29 cellular contexts compared by ENCODE assay signal in the genomic region with DNA sequence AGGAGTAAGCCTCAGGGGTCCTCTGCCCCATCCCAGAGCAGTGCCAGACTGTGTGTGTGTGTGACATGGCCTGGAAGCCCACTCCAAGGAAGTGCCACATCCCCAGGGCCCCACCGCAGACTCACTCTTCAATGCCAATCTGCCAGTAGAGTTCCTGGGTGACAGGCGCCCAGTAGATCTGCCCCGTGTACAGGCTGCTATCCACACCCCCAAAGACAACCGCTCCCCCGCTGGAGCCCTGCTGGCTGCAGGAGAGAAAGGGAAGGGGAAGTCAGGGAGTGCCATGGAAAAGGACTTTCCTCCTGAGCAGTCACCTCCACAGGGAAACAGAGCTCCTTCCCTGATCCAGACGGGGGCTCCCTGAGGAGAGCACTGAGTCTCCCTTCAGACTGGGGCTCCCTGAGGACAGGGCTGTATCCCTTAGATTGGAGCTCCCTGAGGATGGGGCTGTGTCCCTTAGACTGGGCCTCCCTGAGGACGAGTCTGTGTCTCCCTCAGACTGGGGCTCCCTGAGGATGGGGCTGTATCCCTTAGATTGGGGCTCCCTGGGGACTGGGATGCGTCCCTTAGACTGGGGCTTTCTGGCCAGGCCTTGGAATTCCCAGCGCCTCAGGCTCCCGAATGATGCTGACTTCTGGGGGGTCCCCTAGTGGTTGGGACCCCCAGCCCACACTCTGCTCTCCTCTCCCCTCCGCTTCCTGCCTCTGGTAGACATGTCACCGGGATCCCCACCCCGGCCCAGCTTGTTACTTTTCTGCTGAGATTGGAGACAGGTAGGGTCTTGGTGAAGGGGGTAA. TPM values are rescaled to one million over a fixed set of nuclear protein-coding genes. Genes with fewer than 3 reads are reported as not detected.
DNase-seq lines count a peak whose midpoint lies in the region; ATAC-seq, FAIRE-seq and TF ChIP-seq lines count a peak whose summit lies in the region.
"Had no signal": no experiment of that assay in that cellular context is flagged by ENCODE, and none has a peak within 500 bp of the region (broad histone marks: within the 10 kb centered on the region; RNA-seq: fewer than 3 reads in every experiment).

No MANE protein-coding gene starts in this region.

- no peak for TF ChIP-seq RAD21 in A549 (conservative IDR thresholded peaks at IDR 0.05 in 1 of 2, IDR thresholded peaks at IDR 0.05 in 1 of 2)

- no peak overlapping the region for H3K4me3 Mint-ChIP-seq in naive thymus-derived CD8-positive, alpha-beta T cell
- H3K4me3 Mint-ChIP-seq: CD4-positive, CD25-positive, alpha-beta regulatory T cell; H9 had no signal

- intact Hi-C loops in colonic mucosa (cut with DNase I) (no loop called here), lower lobe of right lung (cut with DNase I) (no loop called here)

- H2BK15ac ChIP-seq in neuronal stem cell (ENCODE audit: low read length), result peak overlapping the region; percentile 26

- no peaks in the 10 kb centered on the region for H3K9me3 ChIP-seq in A549
- H3K9me3 ChIP-seq in colonic mucosa, result no peaks in the 10 kb centered on the region
- H3K9me3 ChIP-seq in lower lobe of right lung, result no peaks in the 10 kb centered on the region
- H3K9me3 ChIP-seq in neuronal stem cell (replicated peaks in 1 of 2; ENCODE audit: control insufficient read depth in 2 of 2, insufficient read depth in 1 of 2, low read depth in 1 of 2, low read length in 2 of 2), result no peaks in the 10 kb centered on the region
- H3K9me3 ChIP-seq: BLaER1, MG63, SK-N-SH had no signal

- H3K4ac ChIP-seq in neuronal stem cell (ENCODE audit: low read length), result no peak overlapping the region

- no peak overlapping the region for H2AFZ ChIP-seq in neuronal stem cell (ENCODE audit: low read length)
- H2AFZ ChIP-seq: GM23248 had no signal

- H3K27me3 ChIP-seq in colonic mucosa (no peaks in the 10 kb centered on the region), lower lobe of right lung (ENCODE audit: low read depth) (no peaks in the 10 kb centered on the region), neuronal stem cell (ENCODE audit: control insufficient read depth in 3 of 3, insufficient read depth in 3 of 3, low read depth in 1 of 3, low read length in 3 of 3) (peaks cover 0 to 27% (median 0%) of the 10 kb centered on the region in 3 experiments)
- H3K27me3 ChIP-seq: BLaER1, MG63 had no signal

- H3K36me3 ChIP-seq in colonic mucosa, result no peaks in the 10 kb centered on the region
- H3K36me3 ChIP-seq in lower lobe of right lung, result no peaks in the 10 kb centered on the region
- no peaks in the 10 kb centered on the region for H3K36me3 ChIP-seq in neuronal stem cell (replicated peaks in 1 of 2; ENCODE audit: control insufficient read depth in 2 of 2, insufficient read depth in 2 of 2, low read length in 2 of 2)
- H3K36me3 ChIP-seq: BLaER1, MG63 had no signal

- peak overlapping the region; percentile 49 for H3K18ac ChIP-seq in neuronal stem cell (ENCODE audit: low read length)

- TF ChIP-seq POLR2A in A549 (IDR thresholded peaks at IDR 0.05; ENCODE audit: low read length), result no peak

- H3K4me3 ChIP-seq in A549 (no peak overlapping the region), colonic mucosa (no peak overlapping the region), lower lobe of right lung (no peak overlapping the region), neuronal stem cell (ENCODE audit: low read length in 2 of 2) (no peak overlapping the region)
- H3K4me3 ChIP-seq: BLaER1, GM23248, MG63 had no signal

- H3K4me1 Mint-ChIP-seq in naive thymus-derived CD8-positive, alpha-beta T cell, result peaks cover 0 to 7% (median 3%) of the 10 kb centered on the region in 4 donors

- H3K27ac Mint-ChIP-seq in naive thymus-derived CD8-positive, alpha-beta T cell, result no peak overlapping the region
- H3K27ac Mint-ChIP-seq: CD4-positive, CD25-positive, alpha-beta regulatory T cell; H9 had no signal

- 86% methylated on average over 11 of the region's 13 CpGs for WGBS in A549 (ENCODE audit: missing lambda C conversion rate)
- WGBS in neuronal stem cell (ENCODE audit: extremely low coverage in 2 of 2, insufficient read length in 2 of 2, insufficient replicate concordance in 1 of 2), 2 donors, result no CpG with 5 or more reads among the region's 13 CpGs

- no peak overlapping the region for H2BK5ac ChIP-seq in neuronal stem cell (ENCODE audit: low read length)

- no peak overlapping the region for H3K23ac ChIP-seq in neuronal stem cell (ENCODE audit: low read depth, low read length, poor library complexity)

- peaks cover 30% of the 10 kb centered on the region for H3K4me1 ChIP-seq in A549
- peaks cover 4% of the 10 kb centered on the region for H3K4me1 ChIP-seq in colonic mucosa
- peaks cover 6% of the 10 kb centered on the region for H3K4me1 ChIP-seq in lower lobe of right lung
- H3K4me1 ChIP-seq in neuronal stem cell (ENCODE audit: control insufficient read depth in 2 of 2, insufficient read depth in 1 of 2, low read depth in 1 of 2, low read length in 2 of 2), result peaks cover 5 to 13% of the 10 kb centered on the region in 2 donors

- no peak overlapping the region for H2BK12ac ChIP-seq in neuronal stem cell (ENCODE audit: low read length)

- TF ChIP-seq EP300 in A549 (IDR thresholded peaks at IDR 0.05), result no peak

- peak overlapping the region; percentile 3 to 68 for H3K9ac ChIP-seq in colonic mucosa (ENCODE audit: low read depth in 2 of 2, low read length in 2 of 2)
- H3K9ac ChIP-seq in neuronal stem cell (ENCODE audit: low read depth, low read length, poor library complexity), result peak overlapping the region; percentile 1
- H3K9ac ChIP-seq: BLaER1, GM23248, SK-N-SH had no signal

- no peak overlapping the region for H4K91ac ChIP-seq in neuronal stem cell (ENCODE audit: low read depth, low read length, poor library complexity)

- no peak overlapping the region for H4K8ac ChIP-seq in neuronal stem cell (ENCODE audit: low read depth, low read length)

- peak overlapping the region; percentile 64 for H2AK5ac ChIP-seq in neuronal stem cell (ENCODE audit: low read depth, low read length)

- CTCF ChIA-PET in A549 (lab: Yijun Ruan, JAX), result interaction anchor here (0.7 to 1.6 kb wide), 5 partner anchors 16 to 57 kb away, joined by 3 to 11 read pairs (median 4); no protein-coding TSS in a partner anchor

- H3K27me3 Mint-ChIP-seq in naive thymus-derived CD8-positive, alpha-beta T cell, result no peaks in the 10 kb centered on the region
- H3K27me3 Mint-ChIP-seq: CD4-positive, CD25-positive, alpha-beta regulatory T cell had no signal

- H2BK120ac ChIP-seq in neuronal stem cell (ENCODE audit: low read depth, low read length), result no peak overlapping the region

- POLR2A ChIA-PET in A549 (lab: Yijun Ruan, JAX), result no interaction called here
- POLR2A ChIA-PET in naive thymus-derived CD8-positive, alpha-beta T cell (lab: Charles Lee), result no interaction called here

- no peaks in the 10 kb centered on the region for H3K79me1 ChIP-seq in neuronal stem cell (ENCODE audit: low read depth, low read length)

- H3K27ac ChIP-seq in A549, result peak overlapping the region; percentile 27 to 37; a peak in 3 of 6 replicates
- peak overlapping the region; percentile 86 for H3K27ac ChIP-seq in colonic mucosa
- H3K27ac ChIP-seq in lower lobe of right lung, result no peak overlapping the region
- no peak overlapping the region for H3K27ac ChIP-seq in neuronal stem cell (replicated peaks; ENCODE audit: low read length)
- H3K27ac ChIP-seq: BLaER1, GM23248, RWPE1 had no signal

- no peaks in the 10 kb centered on the region for H3K36me3 Mint-ChIP-seq in naive thymus-derived CD8-positive, alpha-beta T cell
- H3K36me3 Mint-ChIP-seq: CD4-positive, CD25-positive, alpha-beta regulatory T cell had no signal

- peak overlapping the region; percentile 22 for H3K14ac ChIP-seq in neuronal stem cell (ENCODE audit: low read length)

- no peak for DNase-seq in A549 (ENCODE audit: low read depth in 1 of 2, low spot score in 1 of 2)
- DNase-seq in colonic mucosa, result no peak
- DNase-seq in lower lobe of right lung, result peak; percentile 36
- no peak for DNase-seq in neuronal stem cell (ENCODE audit: low spot score)
- no peak for DNase-seq in inferior parietal cortex (ENCODE audit: extremely low spot score)
- DNase-seq in GM10266 (ENCODE audit: extremely low spot score), result no peak
- no peak for DNase-seq in naive thymus-derived CD8-positive, alpha-beta T cell
- DNase-seq: CD4-positive, CD25-positive, alpha-beta regulatory T cell; DMS53; GM23248; H9; IMR-90; KG1; MG63; NCI-H1417; NCI-H1694; NCI-H2029 treated with DMSO at 0.1 percent for 48 hours; NCI-H2227 treated with DMSO at 0.1 percent for 48 hours; NCI-H526 treated with DMSO at 0.1 percent for 48 hours; SIG-M5; SK-N-SH had no signal

- FAIRE-seq in A549 (lab: Jason Lieb, UNC), result no peak

- H3K9me3 Mint-ChIP-seq in naive thymus-derived CD8-positive, alpha-beta T cell, result no peaks in the 10 kb centered on the region
- H3K9me3 Mint-ChIP-seq: CD4-positive, CD25-positive, alpha-beta regulatory T cell; H9 had no signal

- H3K4me2 ChIP-seq in A549 (no peak overlapping the region), neuronal stem cell (ENCODE audit: insufficient read depth, low read length, poor library complexity, severe bottlenecking) (no peak overlapping the region)
- H3K4me2 ChIP-seq: BLaER1, SK-N-SH had no signal

- TF ChIP-seq CTCF in A549 (IDR thresholded peaks at IDR 0.05), result no peak
- no peak for TF ChIP-seq CTCF in colonic mucosa (IDR thresholded peaks at IDR 0.05)
- TF ChIP-seq CTCF in lower lobe of right lung (IDR thresholded peaks at IDR 0.05), result no peak
- no peak for TF ChIP-seq CTCF in GM10266 (IDR thresholded peaks at IDR 0.05; ENCODE audit: control insufficient read depth, insufficient read depth, low read depth, missing control alignments)

- ATAC-seq in A549, result no peak
- ATAC-seq in lower lobe of right lung, result no peak
- no peak for ATAC-seq in GM18520 (IDR thresholded peaks at IDR 0.05; ENCODE audit: unreplicated experiment)
- ATAC-seq in naive thymus-derived CD8-positive, alpha-beta T cell, result no peak

RNA-seq across cellular contexts. Expression of gene TFEB, which starts 5.2 kb away (rescaled TPM):
- 2.9 and 3.1 TPM in 2 replicates for polyA plus RNA-seq in A549 (2011; rRNA removed)
- polyA plus RNA-seq in A549 (2012; cell fraction: cytosol; rRNA removed), result 2.8 and 5.0 TPM in 2 replicates
- 5.0 and 7.6 TPM in 2 replicates for polyA plus RNA-seq in A549 (2012; cell fraction: nucleus; rRNA removed)
- 4.3 to 6.1 TPM (median 4.5 TPM) in 3 replicates for polyA plus RNA-seq in A549 (2017; fragmentation: RNase III; extraction: RNeasy Plus Mini Kit Qiagen cat#74134 plus additional on column Dnase treatment)
- 5.3 and 9.9 TPM in 2 replicates for polyA minus RNA-seq in A549 (2011; rRNA and poly(A)+ RNA removed)
- total RNA-seq in colonic mucosa, result 10 to 100 TPM; 16.9 to 21.7 TPM
- total RNA-seq in lower lobe of right lung, result 36.5 TPM
- polyA plus RNA-seq in neuronal stem cell (2013, experiment 1 of 2), result 1.1 TPM
- polyA plus RNA-seq in neuronal stem cell (2013, experiment 2 of 2), result 1.1 TPM
- total RNA-seq in naive thymus-derived CD8-positive, alpha-beta T cell, result 10 to 100 TPM in 1 of 2 experiments, 1 to 10 TPM in 1; 9.2 to 10.8 TPM
- 1 to 10 TPM; 2.6 to 9.4 (median 6.1) TPM for polyA plus RNA-seq in naive thymus-derived CD8-positive, alpha-beta T cell

RNA-seq across cellular contexts. Expression of gene PGC, which starts 6.6 kb away (rescaled TPM):
- polyA plus RNA-seq in A549 (2011; rRNA removed) (not detected in 2 replicates), A549 (2017; fragmentation: RNase III; extraction: RNeasy Plus Mini Kit Qiagen cat#74134 plus additional on column Dnase treatment) (not detected in 3 replicates)
- polyA plus RNA-seq in A549 (2012; cell fraction: cytosol; rRNA removed), result 0.04 TPM in 1 of 2 replicates, not detected in the other
- not detected in 2 replicates for polyA plus RNA-seq in A549 (2012; cell fraction: nucleus; rRNA removed)
- polyA minus RNA-seq in A549 (2011; rRNA and poly(A)+ RNA removed), result 0.21 TPM in 1 of 2 replicates, not detected in the other
- total RNA-seq in colonic mucosa (1 to 10 TPM in 1 of 2 donors, not detected in 1; 1.7 TPM), lower lobe of right lung (947 TPM)
- polyA plus RNA-seq in neuronal stem cell (2013, experiment 1 of 2), result 0.03 TPM
- 0.07 TPM for polyA plus RNA-seq in neuronal stem cell (2013, experiment 2 of 2)
- not detected for total RNA-seq in naive thymus-derived CD8-positive, alpha-beta T cell
- polyA plus RNA-seq in naive thymus-derived CD8-positive, alpha-beta T cell, result not detected
- total RNA-seq: A172; CD4-positive, CD25-positive, alpha-beta regulatory T cell; Daoy; G401; GM23248; H9; IMR-90; NCI-H460 had no signal
- polyA plus RNA-seq: AG04450; CD4-positive, CD25-positive, alpha-beta regulatory T cell; GM23248; IMR-90; SK-N-SH had no signal

RNA-seq across cellular contexts. Expression of gene FRS3, which starts 39.1 kb away (rescaled TPM):
- polyA plus RNA-seq in A549 (2011; rRNA removed) (1.9 TPM in 2 replicates), A549 (2017; fragmentation: RNase III; extraction: RNeasy Plus Mini Kit Qiagen cat#74134 plus additional on column Dnase treatment) (1.7 to 2.0 TPM (median 2.0 TPM) in 3 replicates)
- polyA plus RNA-seq in A549 (2012; cell fraction: cytosol; rRNA removed), result 4.6 and 5.4 TPM in 2 replicates
- polyA plus RNA-seq in A549 (2012; cell fraction: nucleus; rRNA removed), result 8.7 and 9.2 TPM in 2 replicates
- 1.2 and 2.0 TPM in 2 replicates for polyA minus RNA-seq in A549 (2011; rRNA and poly(A)+ RNA removed)
- total RNA-seq in colonic mucosa (1 to 10 TPM; 2.7 to 3.4 TPM), lower lobe of right lung (5.9 TPM)
- 8.3 TPM for polyA plus RNA-seq in neuronal stem cell (2013, experiment 1 of 2)
- 8.2 TPM for polyA plus RNA-seq in neuronal stem cell (2013, experiment 2 of 2)
- 1 to 10 TPM; 7.5 to 7.6 TPM for total RNA-seq in naive thymus-derived CD8-positive, alpha-beta T cell
- 1 to 10 TPM in 2 of 3 donors, under 1 TPM in 1; 0.91 to 2.8 (median 2.1) TPM for polyA plus RNA-seq in naive thymus-derived CD8-positive, alpha-beta T cell

RNA-seq across cellular contexts. Expression of gene PRICKLE4, which starts 40.0 kb away (rescaled TPM):
- polyA plus RNA-seq in A549 (2011; rRNA removed) (0.32 and 0.34 TPM in 2 replicates), A549 (2017; fragmentation: RNase III; extraction: RNeasy Plus Mini Kit Qiagen cat#74134 plus additional on column Dnase treatment) (0.95 to 1.6 TPM (median 1.5 TPM) in 3 replicates)
- 1.1 and 1.9 TPM in 2 replicates for polyA plus RNA-seq in A549 (2012; cell fraction: cytosol; rRNA removed)
- 19.2 and 23.2 TPM in 2 replicates for polyA plus RNA-seq in A549 (2012; cell fraction: nucleus; rRNA removed)
- not detected in 2 replicates for polyA minus RNA-seq in A549 (2011; rRNA and poly(A)+ RNA removed)
- total RNA-seq in colonic mucosa (1 to 10 TPM; 1.8 to 4.8 TPM), lower lobe of right lung (12.1 TPM)
- polyA plus RNA-seq in neuronal stem cell (2013, experiment 1 of 2), result 0.59 TPM
- 1.0 TPM for polyA plus RNA-seq in neuronal stem cell (2013, experiment 2 of 2)
- total RNA-seq in naive thymus-derived CD8-positive, alpha-beta T cell, result not detected
- not detected for polyA plus RNA-seq in naive thymus-derived CD8-positive, alpha-beta T cell
- total RNA-seq: A172; CD4-positive, CD25-positive, alpha-beta regulatory T cell; Daoy; G401; IMR-90 had no signal
- polyA plus RNA-seq: AG04450; CD4-positive, CD25-positive, alpha-beta regulatory T cell; GM23248 had no signal

RNA-seq across cellular contexts. Expression of gene TOMM6, which starts 46.9 kb away (rescaled TPM):
- polyA plus RNA-seq in A549 (2011; rRNA removed) (217 and 262 TPM in 2 replicates), A549 (2017; fragmentation: RNase III; extraction: RNeasy Plus Mini Kit Qiagen cat#74134 plus additional on column Dnase treatment) (252 to 261 TPM (median 254 TPM) in 3 replicates)
- 300 and 345 TPM in 2 replicates for polyA plus RNA-seq in A549 (2012; cell fraction: cytosol; rRNA removed)
- polyA plus RNA-seq in A549 (2012; cell fraction: nucleus; rRNA removed), result 92.7 and 202 TPM in 2 replicates
- 54.2 and 55.6 TPM in 2 replicates for polyA minus RNA-seq in A549 (2011; rRNA and poly(A)+ RNA removed)
- total RNA-seq in colonic mucosa (100 to 1,000 TPM; 109 to 200 TPM), lower lobe of right lung (134 TPM)
- polyA plus RNA-seq in neuronal stem cell (2013, experiment 1 of 2), result 238 TPM
- polyA plus RNA-seq in neuronal stem cell (2013, experiment 2 of 2), result 259 TPM
- total RNA-seq in naive thymus-derived CD8-positive, alpha-beta T cell, result 100 to 1,000 TPM; 134 to 135 TPM
- polyA plus RNA-seq in naive thymus-derived CD8-positive, alpha-beta T cell, result 100 to 1,000 TPM; 433 to 440 (median 433) TPM

Comparison
In these comparisons a context has a peak if more than half of its experiments do, and no peak if none do; other contexts are left out.
1. H3K27ac ChIP-seq: peak in A549 (2 of 2) and colonic mucosa (single experiment); none in lower lobe of right lung (single experiment) and neuronal stem cell (single experiment).
2. RNA of gene PGC, which starts 6.6 kb away (total RNA-seq): 947 TPM in lower lobe of right lung (single experiment); 1.7 TPM in colonic mucosa and not detected in naive thymus-derived CD8-positive, alpha-beta T cell; every median in the first group is over 100 times any median in the second.